Comparison of ENCODE assay signal across 10 cellular contexts in genomic region chr9:27535701-27536118, GRCh38. TPM values are rescaled to one million over a fixed set of nuclear protein-coding genes. Genes with fewer than 3 reads are reported as not detected.
DNase-seq lines count a peak whose midpoint lies in the region; ATAC-seq and TF ChIP-seq lines count a peak whose summit lies in the region.
"Had no signal": no experiment of that assay in that cellular context is flagged by ENCODE, and none has a peak within 500 bp of the region (broad histone marks: within the 10 kb centered on the region; RNA-seq: fewer than 3 reads in every experiment).

No MANE protein-coding gene starts in this region.

- no peaks in the 10 kb centered on the region for H3K9me3 ChIP-seq in testis
- no peaks in the 10 kb centered on the region for H3K9me3 ChIP-seq in gastrocnemius medialis
- H3K9me3 ChIP-seq in CD4-positive, alpha-beta T cell (ENCODE audit: control insufficient read depth, low read length): no peaks in the 10 kb centered on the region

- H3K4me1 ChIP-seq in testis (peaks cover 14% of the 10 kb centered on the region), gastrocnemius medialis (peaks cover 38 to 44% of the 10 kb centered on the region in 2 donors)

- TF ChIP-seq CTCF in dorsolateral prefrontal cortex (IDR thresholded peaks at IDR 0.05 in 54 of 56, conservative IDR thresholded peaks at IDR 0.05 in 2 of 56; ENCODE audit: low read depth in 1 of 56, partially characterized antibody in 56 of 56) (peak in 51 of 56 donors; percentile 24 to 71 (median 51)), testis (IDR thresholded peaks at IDR 0.05) (no peak), gastrocnemius medialis (IDR thresholded peaks at IDR 0.05 in 4 of 5, conservative IDR thresholded peaks at IDR 0.05 in 1 of 5) (peak in 1 of 5 experiments; percentile 16)
- TF ChIP-seq CTCF in CD4-positive, alpha-beta T cell (IDR thresholded peaks at IDR 0.05): no peak

- H3K27me3 Mint-ChIP-seq in activated CD8-positive, alpha-beta memory T cell treated with anti-CD3 and anti-CD28 coated beads, Interleukin-2, amount 10 ng/mL, durations not matched to agents 7 days and 5 days: peaks cover 5% of the 10 kb centered on the region
- H3K27me3 Mint-ChIP-seq in CD4-positive, alpha-beta T cell: no peaks in the 10 kb centered on the region
- H3K27me3 Mint-ChIP-seq: activated T-helper 17 cell treated with anti-CD3 and anti-CD28 coated beads, Interleukin-2, amount 50 U/mL, for 72 hours had no signal

- ATAC-seq in activated CD8-positive, alpha-beta memory T cell treated with anti-CD3 and anti-CD28 coated beads, Interleukin-2, amount 10 ng/mL, durations not matched to agents 7 days and 5 days: peak; percentile 49
- ATAC-seq in HG03520 (IDR thresholded peaks at IDR 0.05; ENCODE audit: unreplicated experiment) (peak; percentile 80), gastrocnemius medialis (no peak)
- no peak for ATAC-seq in CD4-positive, alpha-beta T cell (ENCODE audit: poor library complexity)
- ATAC-seq: activated T-helper 17 cell treated with anti-CD3 and anti-CD28 coated beads, Interleukin-2, amount 50 U/mL, for 72 hours had no signal

- H3K36me3 Mint-ChIP-seq in activated CD8-positive, alpha-beta memory T cell treated with anti-CD3 and anti-CD28 coated beads, Interleukin-2, amount 10 ng/mL, durations not matched to agents 7 days and 5 days: no peaks in the 10 kb centered on the region
- H3K36me3 Mint-ChIP-seq in CD4-positive, alpha-beta T cell (ENCODE audit: low read depth): peaks cover 23% of the 10 kb centered on the region

- H3K4me1 Mint-ChIP-seq in activated CD8-positive, alpha-beta memory T cell treated with anti-CD3 and anti-CD28 coated beads, Interleukin-2, amount 10 ng/mL, durations not matched to agents 7 days and 5 days: no peaks in the 10 kb centered on the region
- no peaks in the 10 kb centered on the region for H3K4me1 Mint-ChIP-seq in CD4-positive, alpha-beta T cell (ENCODE audit: low read depth)
- H3K4me1 Mint-ChIP-seq: activated T-helper 17 cell treated with anti-CD3 and anti-CD28 coated beads, Interleukin-2, amount 50 U/mL, for 72 hours had no signal

- no peaks in the 10 kb centered on the region for H3K27me3 ChIP-seq in dorsolateral prefrontal cortex
- H3K27me3 ChIP-seq in testis: no peaks in the 10 kb centered on the region
- H3K27me3 ChIP-seq in gastrocnemius medialis: no peaks in the 10 kb centered on the region
- no peaks in the 10 kb centered on the region for H3K27me3 ChIP-seq in CD4-positive, alpha-beta T cell (ENCODE audit: control insufficient read depth, insufficient read depth, low read length)

- 80 to 92% methylated on average over 3 of the region's 3 CpGs for WGBS in testis, 2 donors

- H3K27ac ChIP-seq in dorsolateral prefrontal cortex (peak overlapping the region in 58 of 59 donors; percentile 41 to 97 (median 86)), testis (no peak overlapping the region), gastrocnemius medialis (peak overlapping the region in 1 of 4 donors; percentile 90)
- H3K27ac ChIP-seq in CD4-positive, alpha-beta T cell (ENCODE audit: low read depth, low read length): no peak overlapping the region

- no peak overlapping the region for H3K4me3 Mint-ChIP-seq in activated CD8-positive, alpha-beta memory T cell treated with anti-CD3 and anti-CD28 coated beads, Interleukin-2, amount 10 ng/mL, durations not matched to agents 7 days and 5 days
- H3K4me3 Mint-ChIP-seq in CD4-positive, alpha-beta T cell: no peak overlapping the region
- H3K4me3 Mint-ChIP-seq: activated T-helper 17 cell treated with anti-CD3 and anti-CD28 coated beads, Interleukin-2, amount 50 U/mL, for 72 hours had no signal

- no peak overlapping the region for H3K27ac Mint-ChIP-seq in activated CD8-positive, alpha-beta memory T cell treated with anti-CD3 and anti-CD28 coated beads, Interleukin-2, amount 10 ng/mL, durations not matched to agents 7 days and 5 days
- H3K27ac Mint-ChIP-seq in CD4-positive, alpha-beta T cell: no peak overlapping the region
- H3K27ac Mint-ChIP-seq: activated T-helper 17 cell treated with anti-CD3 and anti-CD28 coated beads, Interleukin-2, amount 50 U/mL, for 72 hours had no signal

- in situ Hi-C loops in gastrocnemius medialis (cut with MboI; ENCODE audit: low sequenced_read_pairs in 4 of 4): loop anchor here in 1 of 4 donors (10.0 kb wide), 1 partner anchor 71 kb away; no protein-coding TSS in a partner anchor

- H3K36me3 ChIP-seq in testis (ENCODE audit: low read depth, missing control alignments): no peaks in the 10 kb centered on the region
- no peaks in the 10 kb centered on the region for H3K36me3 ChIP-seq in gastrocnemius medialis

- intact Hi-C loops in dorsolateral prefrontal cortex (cut with DNase I) (no loop called here), testis (cut with DNase I; ENCODE audit: low total_unique reads) (no loop called here), gastrocnemius medialis (cut with DNase I; ENCODE audit: low total_unique reads) (no loop called here)
- intact Hi-C loops in CD4-positive, alpha-beta T cell (cut with DNase I, micrococcal nuclease): loop anchor here in 1 of 2 experiments (5.0 kb wide), 1 partner anchor 47 kb away; no protein-coding TSS in a partner anchor

- CTCF ChIA-PET in activated CD8-positive, alpha-beta memory T cell treated with anti-CD3 and anti-CD28 coated beads, Interleukin-2, amount 10 ng/mL, durations not matched to agents 7 days and 5 days (lab: Charles Lee): interaction anchor here (8.6 kb wide), 1 partner anchor 201 kb away, joined by 92 read pairs; no protein-coding TSS in a partner anchor
- CTCF ChIA-PET in CD4-positive, alpha-beta T cell (lab: Charles Lee): interaction anchor here (1.0 kb wide), 1 partner anchor 22 kb away, joined by 3 read pairs; no protein-coding TSS in a partner anchor

- no peak for TF ChIP-seq POLR2A in testis (IDR thresholded peaks at IDR 0.05)
- no peak for TF ChIP-seq POLR2A in gastrocnemius medialis (IDR thresholded peaks at IDR 0.05)

- POLR2A ChIA-PET in CD4-positive, alpha-beta T cell (lab: Charles Lee): no interaction called here

- H3K4me3 ChIP-seq in dorsolateral prefrontal cortex (peak overlapping the region in 6 of 59 donors; percentile 1 to 29 (median 22)), testis (no peak overlapping the region), gastrocnemius medialis (no peak overlapping the region)

- no peak for DNase-seq in activated CD8-positive, alpha-beta memory T cell treated with anti-CD3 and anti-CD28 coated beads, Interleukin-2, amount 10 ng/mL, durations not matched to agents 7 days and 5 days
- no peak for DNase-seq in activated CD8-positive, alpha-beta memory T cell treated with anti-CD3 and anti-CD28 coated beads, Interleukin-2, amount 50 U/mL, for 48 hours
- DNase-seq in dorsolateral prefrontal cortex (peak in 4 of 10 donors; percentile 28 to 48 (median 46)), testis (peak; percentile 34), NCI-H748 (lab: John Stamatoyannopoulos, UW; ENCODE audit: unreplicated experiment) (no peak), gastrocnemius medialis (no peak)
- no peak for DNase-seq in CD4-positive, alpha-beta T cell
- DNase-seq: RPMI8226 had no signal

- H3K9me3 Mint-ChIP-seq in activated CD8-positive, alpha-beta memory T cell treated with anti-CD3 and anti-CD28 coated beads, Interleukin-2, amount 10 ng/mL, durations not matched to agents 7 days and 5 days (ENCODE audit: low read depth): no peaks in the 10 kb centered on the region
- no peaks in the 10 kb centered on the region for H3K9me3 Mint-ChIP-seq in CD4-positive, alpha-beta T cell
- H3K9me3 Mint-ChIP-seq: activated T-helper 17 cell treated with anti-CD3 and anti-CD28 coated beads, Interleukin-2, amount 50 U/mL, for 72 hours had no signal

RNA-seq across cellular contexts. Expression of gene MOB3B, which starts 6.1 kb away (rescaled TPM):
- total RNA-seq in activated CD8-positive, alpha-beta memory T cell treated with anti-CD3 and anti-CD28 coated beads, Interleukin-2, amount 10 ng/mL, durations not matched to agents 7 days and 5 days: under 1 TPM; 0.29 to 0.70 TPM
- total RNA-seq in dorsolateral prefrontal cortex (10 to 100 TPM in 119 of 120 experiments, 1 to 10 TPM in 1; 9.4 to 62.2 (median 21.0) TPM), testis (10 to 100 TPM; 17.5 to 23.2 TPM), gastrocnemius medialis (10 to 100 TPM in 3 of 4 donors, 1 to 10 TPM in 1; 3.4 to 16.3 (median 12.7) TPM)
- polyA plus RNA-seq in testis (ENCODE audit: insufficient read depth, low read depth, low replicate concordance): 9.1 TPM
- under 1 TPM; 0.25 to 0.30 TPM for total RNA-seq in CD4-positive, alpha-beta T cell

RNA-seq across cellular contexts. Expression of gene IFNK, which starts 11.6 kb away (rescaled TPM):
- total RNA-seq in activated CD8-positive, alpha-beta memory T cell treated with anti-CD3 and anti-CD28 coated beads, Interleukin-2, amount 10 ng/mL, durations not matched to agents 7 days and 5 days: not detected
- total RNA-seq in dorsolateral prefrontal cortex (not detected), testis (not detected), gastrocnemius medialis (not detected)
- polyA plus RNA-seq in testis (ENCODE audit: insufficient read depth, low read depth, low replicate concordance): not detected
- not detected for total RNA-seq in CD4-positive, alpha-beta T cell
- total RNA-seq: activated T-helper 17 cell treated with anti-CD3 and anti-CD28 coated beads, Interleukin-2, amount 50 U/mL, for 72 hours had no signal

RNA-seq across cellular contexts. Expression of gene C9orf72, which starts 37.6 kb away (rescaled TPM):
- total RNA-seq in activated CD8-positive, alpha-beta memory T cell treated with anti-CD3 and anti-CD28 coated beads, Interleukin-2, amount 10 ng/mL, durations not matched to agents 7 days and 5 days: 1 to 10 TPM; 3.6 to 7.0 TPM
- total RNA-seq in dorsolateral prefrontal cortex (10 to 100 TPM; 18.9 to 58.1 (median 42.0) TPM), testis (10 to 100 TPM; 27.9 to 38.5 TPM), gastrocnemius medialis (10 to 100 TPM; 14.8 to 43.4 (median 19.4) TPM)
- 32.0 TPM for polyA plus RNA-seq in testis (ENCODE audit: insufficient read depth, low read depth, low replicate concordance)
- 10 to 100 TPM; 36.9 to 39.2 TPM for total RNA-seq in CD4-positive, alpha-beta T cell

Comparison
In these comparisons a context has a peak if more than half of its experiments do, and no peak if none do; other contexts are left out.
1. ATAC-seq: peak in activated CD8-positive, alpha-beta memory T cell treated with anti-CD3 and anti-CD28 coated beads, Interleukin-2, amount 10 ng/mL, durations not matched to agents 7 days and 5 days (single experiment) and HG03520 (single experiment); none in gastrocnemius medialis (0 of 2) and CD4-positive, alpha-beta T cell (single experiment).
2. H3K27ac ChIP-seq: peak in dorsolateral prefrontal cortex (58 of 59); none in testis (0 of 2) and CD4-positive, alpha-beta T cell (single experiment).
3. CTCF ChIP-seq: peak in dorsolateral prefrontal cortex (51 of 56); none in testis (0 of 3) and CD4-positive, alpha-beta T cell (single experiment).